8 cellular contexts compared by ENCODE assay signal in the genomic region with DNA sequence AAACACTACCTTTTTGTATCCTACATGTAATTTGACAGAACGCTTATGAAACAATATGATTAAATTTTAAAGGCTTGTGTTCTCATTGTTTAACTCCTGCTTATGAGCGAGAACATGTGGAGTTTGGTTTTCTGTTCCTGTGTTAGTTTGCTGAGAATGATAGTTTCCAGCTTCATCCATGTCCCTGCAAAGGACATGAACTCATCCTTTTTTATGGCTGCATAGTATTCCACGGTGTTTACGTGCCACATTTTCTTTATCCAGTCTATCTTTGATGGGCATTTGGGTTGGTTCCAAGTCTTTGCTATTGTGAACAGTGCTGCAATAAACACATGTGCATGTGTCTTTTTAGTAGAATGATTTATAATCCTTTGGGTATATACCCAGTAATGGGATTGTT. TPM values are rescaled to one million over a fixed set of nuclear protein-coding genes. Genes with fewer than 3 reads are reported as not detected.
"Had no signal": no experiment of that assay in that cellular context is flagged by ENCODE, and none has a peak within 500 bp of the region (broad histone marks: within the 10 kb centered on the region; RNA-seq: fewer than 3 reads in every experiment).

No MANE protein-coding gene starts in this region.

RNA-seq across cellular contexts. Expression of gene CPED1, which starts 16.5 kb away (rescaled TPM):
- total RNA-seq: activated CD4-positive, alpha-beta memory T cell treated with anti-CD3 and anti-CD28 coated beads for 36 hours; activated CD4-positive, alpha-beta memory T cell treated with anti-CD3 and anti-CD28 coated beads, Interleukin-2, amount 10 ng/mL, durations not matched to agents 7 days and 5 days; activated CD4-positive, alpha-beta T cell treated with anti-CD3 and anti-CD28 coated beads for 36 hours; activated CD4-positive, alpha-beta T cell treated with anti-CD3 and anti-CD28 coated beads, Interleukin-2, amount 10 ng/mL, durations not matched to agents 24 days and 14 days; activated CD8-positive, alpha-beta T cell treated with anti-CD3 and anti-CD28 coated beads for 36 hours; activated CD8-positive, alpha-beta T cell treated with anti-CD3 and anti-CD28 coated beads, Interleukin-2, amount 10 ng/mL, durations not matched to agents 7 days and 5 days; T-helper 1 cell treated with Interleukin-12 subunit alpha and Interleukin-12 subunit beta and Interleukin-4 antibody, amounts not matched to agents 30 ng/mL and 1 ng/mL, for 36 hours; T-helper 2 cell treated with Interferon-gamma antibody and Interleukin-4, amounts not matched to agents 100 ng/mL and 5 ng/mL, for 36 hours had no signal
